In the genomic region with DNA sequence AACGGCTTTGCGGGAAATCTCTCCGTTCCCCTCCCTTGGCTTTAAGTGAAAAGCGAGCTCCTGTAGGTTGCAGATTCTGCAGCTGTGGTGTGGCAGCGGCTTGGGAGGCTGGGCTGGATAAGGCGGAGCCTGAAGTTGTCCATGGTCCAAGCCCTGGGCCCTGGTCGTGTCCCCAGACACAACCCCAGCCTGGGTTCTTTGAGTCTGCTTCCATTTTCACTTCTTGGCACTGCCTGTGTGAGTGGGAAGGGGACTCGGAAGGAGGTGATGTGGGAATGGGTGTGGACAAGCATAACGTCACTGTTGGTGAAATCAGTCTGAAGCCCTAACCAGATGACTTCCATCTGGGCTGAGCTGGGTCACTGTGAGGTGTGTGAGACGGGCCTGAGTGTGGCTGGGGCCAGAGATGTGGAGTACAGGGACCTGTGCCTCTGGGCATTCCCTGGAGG, we compare ENCODE assay signal across 8 cellular contexts. TPM values are rescaled to one million over a fixed set of nuclear protein-coding genes. Genes with fewer than 3 reads are reported as not detected.
DNase-seq lines count a peak whose midpoint lies in the region; ATAC-seq and TF ChIP-seq lines count a peak whose summit lies in the region.

No MANE protein-coding gene starts in this region.

- TF ChIP-seq CTCF in adrenal gland (IDR thresholded peaks at IDR 0.05) (no peak), heart left ventricle (IDR thresholded peaks at IDR 0.05) (no peak)

- H3K27ac ChIP-seq in adrenal gland, result peak overlapping the region in 4 of 5 donors; percentile 40 to 97 (median 64)
- peak overlapping the region; percentile 64 to 99 (median 92) for H3K27ac ChIP-seq in heart left ventricle

- H3K4me1 ChIP-seq in adrenal gland (replicated peaks in 1 of 2), result peaks cover 36 to 72% of the 10 kb centered on the region in 2 donors
- peaks cover 16 to 85% (median 62%) of the 10 kb centered on the region in 12 donors for H3K4me1 ChIP-seq in heart left ventricle

- ATAC-seq in heart left ventricle (peak; percentile 64 to 86 (median 76)), left lobe of liver (no peak)

- H3K9me3 ChIP-seq in adrenal gland (replicated peaks in 1 of 3), result no peaks in the 10 kb centered on the region
- H3K9me3 ChIP-seq in heart left ventricle, result peaks cover 0 to 10% (median 0%) of the 10 kb centered on the region in 12 donors

- 65 to 84% (median 73%) methylated on average over 7 to 10 of the region's 10 CpGs for WGBS in adrenal gland, 4 donors
- WGBS in heart left ventricle, 4 donors, result 25 to 63% (median 36%) methylated on average over 10 of the region's 10 CpGs

- no peaks in the 10 kb centered on the region for H3K36me3 ChIP-seq in adrenal gland (replicated peaks in 1 of 2)
- H3K36me3 ChIP-seq in heart left ventricle, result no peaks in the 10 kb centered on the region

- TF ChIP-seq POLR2A in adrenal gland (IDR thresholded peaks at IDR 0.05) (no peak), heart left ventricle (IDR thresholded peaks at IDR 0.05) (peak in 1 of 2 donors; percentile 67)

- peak; percentile 15 for DNase-seq in ELR (ENCODE audit: low read depth)
- DNase-seq in adrenal gland, result peak in 5 of 7 donors; percentile 30 to 80 (median 57)
- DNase-seq in heart left ventricle, result peak; percentile 87 to 91 (median 89)
- peak; percentile 90 for DNase-seq in skeletal muscle cell (ENCODE audit: low read depth)
- DNase-seq in HuH-7 (ENCODE audit: low spot score), result no peak
- no peak for DNase-seq in left lobe of liver (ENCODE audit: low spot score)
- DNase-seq in stimulated activated naive CD4-positive, alpha-beta T cell treated with Interleukin-2 at 50 U/mL for 16 hours (lab: John Stamatoyannopoulos, UW), result no peak
- DNase-seq in NOMO-1 (lab: John Stamatoyannopoulos, UW; ENCODE audit: unreplicated experiment in 2 of 2), result no peak

- intact Hi-C loops in adrenal gland (cut with DNase I), result loop anchor here in 1 of 2 donors (5.0 kb wide), 1 partner anchor 37 kb away; no protein-coding TSS in a partner anchor
- intact Hi-C loops in heart left ventricle (cut with DNase I), result loop anchor here in 2 of 10 donors (2.0 kb wide), 2 partner anchors 21 to 25 kb away; no protein-coding TSS in a partner anchor

- H3K27me3 ChIP-seq in adrenal gland, result no peaks in the 10 kb centered on the region
- no peaks in the 10 kb centered on the region for H3K27me3 ChIP-seq in heart left ventricle

- H3K4me3 ChIP-seq in adrenal gland, result no peak overlapping the region
- peak overlapping the region in 8 of 12 donors; percentile 10 to 43 (median 36) for H3K4me3 ChIP-seq in heart left ventricle
- no peak overlapping the region for H3K4me3 ChIP-seq in skeletal muscle cell (ENCODE audit: low read depth, low read length)

RNA-seq across cellular contexts. Expression of gene CTDSP2, which starts 43.0 kb away (rescaled TPM):
- total RNA-seq in adrenal gland (100 to 1,000 TPM in 7 of 8 donors, 10 to 100 TPM in 1; 94.7 to 275 (median 252) TPM), heart left ventricle (100 to 1,000 TPM in 3 of 9 donors, 10 to 100 TPM in 6; 69.9 to 191 (median 89.3) TPM), left lobe of liver (86.3 TPM)
- polyA plus RNA-seq in adrenal gland (10 to 100 TPM; 42.9 to 89.6 (median 51.3) TPM), heart left ventricle (10 to 100 TPM; 28.0 to 68.4 TPM)

RNA-seq across cellular contexts. Expression of gene ATP23, which starts 51.8 kb away (rescaled TPM):
- 10 to 100 TPM in 3 of 8 donors, 1 to 10 TPM in 5; 4.2 to 20.0 (median 6.7) TPM for total RNA-seq in adrenal gland
- polyA plus RNA-seq in adrenal gland, result 10 to 100 TPM in 1 of 3 donors, 1 to 10 TPM in 2; 6.6 to 12.1 (median 8.4) TPM
- total RNA-seq in heart left ventricle, result 1 to 10 TPM; 1.8 to 7.4 (median 5.3) TPM
- 10 to 100 TPM in 1 of 2 donors, 1 to 10 TPM in 1; 8.1 to 10.4 TPM for polyA plus RNA-seq in heart left ventricle
- 4.0 TPM for total RNA-seq in left lobe of liver

Comparison
In these comparisons a context has a peak if more than half of its experiments do, and no peak if none do; other contexts are left out.
1. DNase-seq: peak in ELR (single experiment), adrenal gland (5 of 7), heart left ventricle (5 of 5) and skeletal muscle cell (single experiment); none in HuH-7 (single experiment), left lobe of liver (single experiment), stimulated activated naive CD4-positive, alpha-beta T cell treated with Interleukin-2 at 50 U/mL for 16 hours (single experiment) and NOMO-1 (0 of 2).
2. H3K4me3 ChIP-seq: peak in heart left ventricle (8 of 12); none in adrenal gland (0 of 4) and skeletal muscle cell (single experiment).